In genomic region chr10:31906039-31906438, GRCh38 we compare ENCODE assay signal across 24 cellular contexts.
"Had no signal": no experiment of that assay in that cellular context is flagged by ENCODE, and none has a peak within 500 bp of the region (broad histone marks: within the 10 kb centered on the region; RNA-seq: fewer than 3 reads in every experiment).

No MANE protein-coding gene starts in this region.

- H3K4me1 ChIP-seq: right lobe of liver had no signal

- H3K9me3 ChIP-seq: right lobe of liver, thoracic aorta, vagina had no signal

- H3K9me3 Mint-ChIP-seq: activated B cell treated with CpG ODN at 0.5 μM for 24 hours; activated T-cell treated with anti-CD3 and anti-CD28 coated beads, Interleukin-2, amount 50 U/mL, for 24 hours; activated T-helper 17 cell treated with anti-CD3 and anti-CD28 coated beads, Interleukin-2, amount 50 U/mL, for 72 hours; neural crest cell; T-cell had no signal

- H3K27ac Mint-ChIP-seq: activated B cell treated with CpG ODN at 0.5 μM for 24 hours; activated CD4-positive, alpha-beta T cell treated with anti-CD3 and anti-CD28 coated beads for 36 hours; activated naive CD8-positive, alpha-beta T cell; activated T-cell treated with anti-CD3 and anti-CD28 coated beads, Interleukin-2, amount 50 U/mL, for 24 hours; activated T-helper 17 cell treated with anti-CD3 and anti-CD28 coated beads, Interleukin-2, amount 50 U/mL, for 72 hours; memory B cell; T-cell; type B pancreatic cell had no signal

- ATAC-seq: activated CD4-positive, alpha-beta T cell treated with anti-CD3 and anti-CD28 coated beads for 36 hours; activated T-helper 17 cell treated with anti-CD3 and anti-CD28 coated beads, Interleukin-2, amount 50 U/mL, for 72 hours; left colon; right lobe of liver; T-cell had no signal

- DNase-seq: activated B cell treated with CpG ODN at 0.5 μM for 24 hours; activated CD4-positive, alpha-beta T cell treated with anti-CD3 and anti-CD28 coated beads for 36 hours; activated CD4-positive, alpha-beta T cell treated with anti-CD3 and anti-CD28 coated beads, Interleukin-2, amount 50 U/mL, for 4 hours; activated CD8-positive, alpha-beta memory T cell treated with anti-CD3 and anti-CD28 coated beads for 24 hours; activated CD8-positive, alpha-beta memory T cell treated with anti-CD3 and anti-CD28 coated beads, Interleukin-2, amount 50 U/mL, for 4 hours; activated naive CD4-positive, alpha-beta T cell; activated T-cell treated with anti-CD3 and anti-CD28 coated beads, Interleukin-2, amount 50 U/mL, for 24 hours; amniotic stem cell; cortex of kidney; hypothalamus; left colon; occipital lobe; right lobe of liver; stimulated activated CD4-positive, alpha-beta T cell treated with anti-CD3 and anti-CD28 coated beads, Interleukin-4, amount 100 ng/mL, for 1 hour; stimulated activated naive CD4-positive, alpha-beta T cell; T-cell; T-helper 9 cell had no signal

- H3K27ac ChIP-seq: right lobe of liver, vagina had no signal

- H3K27me3 ChIP-seq: right lobe of liver, vagina had no signal

- H3K4me3 Mint-ChIP-seq: activated B cell treated with CpG ODN at 0.5 μM for 24 hours; activated CD4-positive, alpha-beta T cell treated with anti-CD3 and anti-CD28 coated beads for 36 hours; activated naive CD8-positive, alpha-beta T cell; activated T-cell treated with anti-CD3 and anti-CD28 coated beads, Interleukin-2, amount 50 U/mL, for 24 hours; activated T-helper 17 cell treated with anti-CD3 and anti-CD28 coated beads, Interleukin-2, amount 50 U/mL, for 72 hours; memory B cell; neural crest cell; T-cell; type B pancreatic cell had no signal

- H3K36me3 ChIP-seq: thoracic aorta, vagina had no signal

- H3K4me1 Mint-ChIP-seq: neural crest cell had no signal

- H3K4me3 ChIP-seq: right lobe of liver, thoracic aorta, vagina had no signal

- H3K27me3 Mint-ChIP-seq: activated B cell treated with CpG ODN at 0.5 μM for 24 hours; activated CD4-positive, alpha-beta T cell treated with anti-CD3 and anti-CD28 coated beads for 36 hours; activated naive CD8-positive, alpha-beta T cell; activated T-cell treated with anti-CD3 and anti-CD28 coated beads, Interleukin-2, amount 50 U/mL, for 24 hours; activated T-helper 17 cell treated with anti-CD3 and anti-CD28 coated beads, Interleukin-2, amount 50 U/mL, for 72 hours; memory B cell; T-cell; type B pancreatic cell had no signal
